ENCODE assay signal across 1 cellular context in the genomic region with DNA sequence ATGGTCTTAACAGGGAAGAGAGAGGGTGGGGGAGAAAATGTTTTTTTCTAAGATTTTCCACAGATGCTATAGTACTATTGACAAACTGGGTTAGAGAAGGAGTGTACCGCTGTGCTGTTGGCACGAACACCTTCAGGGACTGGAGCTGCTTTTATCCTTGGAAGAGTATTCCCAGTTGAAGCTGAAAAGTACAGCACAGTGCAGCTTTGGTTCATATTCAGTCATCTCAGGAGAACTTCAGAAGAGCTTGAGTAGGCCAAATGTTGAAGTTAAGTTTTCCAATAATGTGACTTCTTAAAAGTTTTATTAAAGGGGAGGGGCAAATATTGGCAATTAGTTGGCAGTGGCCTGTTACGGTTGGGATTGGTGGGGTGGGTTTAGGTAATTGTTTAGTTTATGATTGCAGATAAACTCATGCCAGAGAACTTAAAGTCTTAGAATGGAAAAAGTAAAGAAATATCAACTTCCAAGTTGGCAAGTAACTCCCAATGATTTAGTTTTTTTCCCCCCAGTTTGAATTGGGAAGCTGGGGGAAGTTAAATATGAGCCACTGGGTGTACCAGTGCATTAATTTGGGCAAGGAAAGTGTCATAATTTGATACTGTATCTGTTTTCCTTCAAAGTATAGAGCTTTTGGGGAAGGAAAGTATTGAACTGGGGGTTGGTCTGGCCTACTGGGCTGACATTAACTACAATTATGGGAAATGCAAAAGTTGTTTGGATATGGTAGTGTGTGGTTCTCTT.
A peak's percentile ranks its signal among the peaks of the same experiment; 100 is the strongest.
TF ChIP-seq lines count a peak whose summit lies in the region.

No MANE protein-coding gene starts in this region.

TF ChIP-seq in K562, 482 proteins besides CTCF, POLR2A, EP300 and RAD21 (continued from another document and continues in another):
- TF ChIP-seq, protein P1, sequence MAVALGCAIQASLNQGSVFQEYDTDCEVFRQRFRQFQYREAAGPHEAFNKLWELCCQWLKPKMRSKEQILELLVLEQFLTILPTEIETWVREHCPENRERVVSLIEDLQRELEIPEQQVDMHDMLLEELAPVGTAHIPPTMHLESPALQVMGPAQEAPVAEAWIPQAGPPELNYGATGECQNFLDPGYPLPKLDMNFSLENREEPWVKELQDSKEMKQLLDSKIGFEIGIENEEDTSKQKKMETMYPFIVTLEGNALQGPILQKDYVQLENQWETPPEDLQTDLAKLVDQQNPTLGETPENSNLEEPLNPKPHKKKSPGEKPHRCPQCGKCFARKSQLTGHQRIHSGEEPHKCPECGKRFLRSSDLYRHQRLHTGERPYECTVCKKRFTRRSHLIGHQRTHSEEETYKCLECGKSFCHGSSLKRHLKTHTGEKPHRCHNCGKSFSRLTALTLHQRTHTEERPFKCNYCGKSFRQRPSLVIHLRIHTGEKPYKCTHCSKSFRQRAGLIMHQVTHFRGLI (CRISPR knock-in tag; IDR thresholded peaks at IDR 0.05), result no peak
- peak; percentile 52 for TF ChIP-seq SMAD3 (CRISPR knock-in tag; conservative IDR thresholded peaks at IDR 0.05)
- TF ChIP-seq C11orf30 (IDR thresholded peaks at IDR 0.05; ENCODE audit: low read depth), result no peak
- no peak for TF ChIP-seq PTTG1 (tag; IDR thresholded peaks at IDR 0.05; ENCODE audit: low read depth)
- TF ChIP-seq, protein P2, sequence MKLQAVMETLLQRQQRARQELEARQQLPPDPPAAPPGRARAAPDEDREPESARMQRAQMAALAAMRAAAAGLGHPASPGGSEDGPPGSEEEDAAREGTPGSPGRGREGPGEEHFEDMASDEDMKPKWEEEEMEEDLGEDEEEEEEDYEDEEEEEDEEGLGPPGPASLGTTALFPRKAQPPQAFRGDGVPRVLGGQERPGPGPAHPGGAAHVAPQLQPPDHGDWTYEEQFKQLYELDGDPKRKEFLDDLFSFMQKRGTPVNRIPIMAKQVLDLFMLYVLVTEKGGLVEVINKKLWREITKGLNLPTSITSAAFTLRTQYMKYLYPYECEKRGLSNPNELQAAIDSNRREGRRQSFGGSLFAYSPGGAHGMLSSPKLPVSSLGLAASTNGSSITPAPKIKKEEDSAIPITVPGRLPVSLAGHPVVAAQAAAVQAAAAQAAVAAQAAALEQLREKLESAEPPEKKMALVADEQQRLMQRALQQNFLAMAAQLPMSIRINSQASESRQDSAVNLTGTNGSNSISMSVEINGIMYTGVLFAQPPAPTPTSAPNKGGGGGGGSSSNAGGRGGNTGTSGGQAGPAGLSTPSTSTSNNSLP (IDR thresholded peaks at IDR 0.05; ENCODE audit: borderline replicate concordance, low read depth, low read length), result peak; percentile 18; the same call in 1 of the 2 replicates
- TF ChIP-seq TAF1 (IDR thresholded peaks at IDR 0.05; ENCODE audit: control insufficient read depth, extremely low read depth, insufficient read depth, low read length, severe bottlenecking), result peak; percentile 45
- TF ChIP-seq TRIM28 (IDR thresholded peaks at IDR 0.05), result no peak
- TF ChIP-seq, protein P3, sequence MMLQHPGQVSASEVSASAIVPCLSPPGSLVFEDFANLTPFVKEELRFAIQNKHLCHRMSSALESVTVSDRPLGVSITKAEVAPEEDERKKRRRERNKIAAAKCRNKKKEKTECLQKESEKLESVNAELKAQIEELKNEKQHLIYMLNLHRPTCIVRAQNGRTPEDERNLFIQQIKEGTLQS (IDR thresholded peaks at IDR 0.05), result no peak
- TF ChIP-seq, protein P3 (CRISPR knock-in tag; conservative IDR thresholded peaks at IDR 0.05), result no peak
- no peak for TF ChIP-seq SMARCC2 (IDR thresholded peaks at IDR 0.05; ENCODE audit: low read depth)
- no peak for TF ChIP-seq XRCC5 (IDR thresholded peaks at IDR 0.05; ENCODE audit: low read depth, low read length)
- no peak for TF ChIP-seq NFRKB (IDR thresholded peaks at IDR 0.05; ENCODE audit: low read depth)
- TF ChIP-seq MCM3 (IDR thresholded peaks at IDR 0.05), result no peak
- 0 out of 4 replicates have a peak, but pooled peaks of 1 of the 2 experiments have one; percentile 0 for TF ChIP-seq HDAC1 (IDR thresholded peaks at IDR 0.05)
- no peak for TF ChIP-seq ZNF12 (CRISPR knock-in tag; IDR thresholded peaks at IDR 0.05)
- no peak for TF ChIP-seq ZNF408 (CRISPR knock-in tag; IDR thresholded peaks at IDR 0.05; ENCODE audit: low read depth)
- no peak for TF ChIP-seq ZNF197 (CRISPR knock-in tag; IDR thresholded peaks at IDR 0.05; ENCODE audit: low read depth)
- TF ChIP-seq, protein P4, sequence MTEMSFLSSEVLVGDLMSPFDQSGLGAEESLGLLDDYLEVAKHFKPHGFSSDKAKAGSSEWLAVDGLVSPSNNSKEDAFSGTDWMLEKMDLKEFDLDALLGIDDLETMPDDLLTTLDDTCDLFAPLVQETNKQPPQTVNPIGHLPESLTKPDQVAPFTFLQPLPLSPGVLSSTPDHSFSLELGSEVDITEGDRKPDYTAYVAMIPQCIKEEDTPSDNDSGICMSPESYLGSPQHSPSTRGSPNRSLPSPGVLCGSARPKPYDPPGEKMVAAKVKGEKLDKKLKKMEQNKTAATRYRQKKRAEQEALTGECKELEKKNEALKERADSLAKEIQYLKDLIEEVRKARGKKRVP (CRISPR knock-in tag; IDR thresholded peaks at IDR 0.05), result peak; percentile 31; the same call in 1 of the 2 replicates
- TF ChIP-seq SMARCE1 (IDR thresholded peaks at IDR 0.05), result no peak
- no peak for TF ChIP-seq SAFB2 (IDR thresholded peaks at IDR 0.05; ENCODE audit: borderline replicate concordance, low read depth, low read length, severe bottlenecking)
- TF ChIP-seq ZNF134 (CRISPR knock-in tag; conservative IDR thresholded peaks at IDR 0.05), result no peak
- TF ChIP-seq, protein P5, sequence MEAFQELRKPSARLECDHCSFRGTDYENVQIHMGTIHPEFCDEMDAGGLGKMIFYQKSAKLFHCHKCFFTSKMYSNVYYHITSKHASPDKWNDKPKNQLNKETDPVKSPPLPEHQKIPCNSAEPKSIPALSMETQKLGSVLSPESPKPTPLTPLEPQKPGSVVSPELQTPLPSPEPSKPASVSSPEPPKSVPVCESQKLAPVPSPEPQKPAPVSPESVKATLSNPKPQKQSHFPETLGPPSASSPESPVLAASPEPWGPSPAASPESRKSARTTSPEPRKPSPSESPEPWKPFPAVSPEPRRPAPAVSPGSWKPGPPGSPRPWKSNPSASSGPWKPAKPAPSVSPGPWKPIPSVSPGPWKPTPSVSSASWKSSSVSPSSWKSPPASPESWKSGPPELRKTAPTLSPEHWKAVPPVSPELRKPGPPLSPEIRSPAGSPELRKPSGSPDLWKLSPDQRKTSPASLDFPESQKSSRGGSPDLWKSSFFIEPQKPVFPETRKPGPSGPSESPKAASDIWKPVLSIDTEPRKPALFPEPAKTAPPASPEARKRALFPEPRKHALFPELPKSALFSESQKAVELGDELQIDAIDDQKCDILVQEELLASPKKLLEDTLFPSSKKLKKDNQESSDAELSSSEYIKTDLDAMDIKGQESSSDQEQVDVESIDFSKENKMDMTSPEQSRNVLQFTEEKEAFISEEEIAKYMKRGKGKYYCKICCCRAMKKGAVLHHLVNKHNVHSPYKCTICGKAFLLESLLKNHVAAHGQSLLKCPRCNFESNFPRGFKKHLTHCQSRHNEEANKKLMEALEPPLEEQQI (IDR thresholded peaks at IDR 0.05), result no peak
- peak; percentile 82 for TF ChIP-seq PML (IDR thresholded peaks at IDR 0.05; ENCODE audit: low read length)
- TF ChIP-seq, protein P6, sequence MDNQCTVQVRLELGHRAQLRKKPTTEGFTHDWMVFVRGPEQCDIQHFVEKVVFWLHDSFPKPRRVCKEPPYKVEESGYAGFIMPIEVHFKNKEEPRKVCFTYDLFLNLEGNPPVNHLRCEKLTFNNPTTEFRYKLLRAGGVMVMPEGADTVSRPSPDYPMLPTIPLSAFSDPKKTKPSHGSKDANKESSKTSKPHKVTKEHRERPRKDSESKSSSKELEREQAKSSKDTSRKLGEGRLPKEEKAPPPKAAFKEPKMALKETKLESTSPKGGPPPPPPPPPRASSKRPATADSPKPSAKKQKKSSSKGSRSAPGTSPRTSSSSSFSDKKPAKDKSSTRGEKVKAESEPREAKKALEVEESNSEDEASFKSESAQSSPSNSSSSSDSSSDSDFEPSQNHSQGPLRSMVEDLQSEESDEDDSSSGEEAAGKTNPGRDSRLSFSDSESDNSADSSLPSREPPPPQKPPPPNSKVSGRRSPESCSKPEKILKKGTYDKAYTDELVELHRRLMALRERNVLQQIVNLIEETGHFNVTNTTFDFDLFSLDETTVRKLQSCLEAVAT (IDR thresholded peaks at IDR 0.05), result peak; percentile 96 to 99
- TF ChIP-seq, protein P7, sequence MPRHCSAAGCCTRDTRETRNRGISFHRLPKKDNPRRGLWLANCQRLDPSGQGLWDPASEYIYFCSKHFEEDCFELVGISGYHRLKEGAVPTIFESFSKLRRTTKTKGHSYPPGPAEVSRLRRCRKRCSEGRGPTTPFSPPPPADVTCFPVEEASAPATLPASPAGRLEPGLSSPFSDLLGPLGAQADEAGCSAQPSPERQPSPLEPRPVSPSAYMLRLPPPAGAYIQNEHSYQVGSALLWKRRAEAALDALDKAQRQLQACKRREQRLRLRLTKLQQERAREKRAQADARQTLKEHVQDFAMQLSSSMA (CRISPR knock-in tag; IDR thresholded peaks at IDR 0.05), result no peak
- TF ChIP-seq MXI1 (IDR thresholded peaks at IDR 0.05; ENCODE audit: low read depth, low read length), result peak; percentile 39; the same call in 1 of the 2 replicates
- no peak for TF ChIP-seq NCOA2 (IDR thresholded peaks at IDR 0.05; ENCODE audit: partially characterized antibody in 2 of 2)
- TF ChIP-seq, protein P8, sequence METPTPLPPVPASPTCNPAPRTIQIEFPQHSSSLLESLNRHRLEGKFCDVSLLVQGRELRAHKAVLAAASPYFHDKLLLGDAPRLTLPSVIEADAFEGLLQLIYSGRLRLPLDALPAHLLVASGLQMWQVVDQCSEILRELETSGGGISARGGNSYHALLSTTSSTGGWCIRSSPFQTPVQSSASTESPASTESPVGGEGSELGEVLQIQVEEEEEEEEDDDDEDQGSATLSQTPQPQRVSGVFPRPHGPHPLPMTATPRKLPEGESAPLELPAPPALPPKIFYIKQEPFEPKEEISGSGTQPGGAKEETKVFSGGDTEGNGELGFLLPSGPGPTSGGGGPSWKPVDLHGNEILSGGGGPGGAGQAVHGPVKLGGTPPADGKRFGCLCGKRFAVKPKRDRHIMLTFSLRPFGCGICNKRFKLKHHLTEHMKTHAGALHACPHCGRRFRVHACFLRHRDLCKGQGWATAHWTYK (CRISPR knock-in tag; IDR thresholded peaks at IDR 0.05), result no peak; the same call in none of the 2 replicates
- TF ChIP-seq RBM34 (IDR thresholded peaks at IDR 0.05; ENCODE audit: borderline replicate concordance, insufficient read depth, low read length), result no peak
- TF ChIP-seq, protein P9, sequence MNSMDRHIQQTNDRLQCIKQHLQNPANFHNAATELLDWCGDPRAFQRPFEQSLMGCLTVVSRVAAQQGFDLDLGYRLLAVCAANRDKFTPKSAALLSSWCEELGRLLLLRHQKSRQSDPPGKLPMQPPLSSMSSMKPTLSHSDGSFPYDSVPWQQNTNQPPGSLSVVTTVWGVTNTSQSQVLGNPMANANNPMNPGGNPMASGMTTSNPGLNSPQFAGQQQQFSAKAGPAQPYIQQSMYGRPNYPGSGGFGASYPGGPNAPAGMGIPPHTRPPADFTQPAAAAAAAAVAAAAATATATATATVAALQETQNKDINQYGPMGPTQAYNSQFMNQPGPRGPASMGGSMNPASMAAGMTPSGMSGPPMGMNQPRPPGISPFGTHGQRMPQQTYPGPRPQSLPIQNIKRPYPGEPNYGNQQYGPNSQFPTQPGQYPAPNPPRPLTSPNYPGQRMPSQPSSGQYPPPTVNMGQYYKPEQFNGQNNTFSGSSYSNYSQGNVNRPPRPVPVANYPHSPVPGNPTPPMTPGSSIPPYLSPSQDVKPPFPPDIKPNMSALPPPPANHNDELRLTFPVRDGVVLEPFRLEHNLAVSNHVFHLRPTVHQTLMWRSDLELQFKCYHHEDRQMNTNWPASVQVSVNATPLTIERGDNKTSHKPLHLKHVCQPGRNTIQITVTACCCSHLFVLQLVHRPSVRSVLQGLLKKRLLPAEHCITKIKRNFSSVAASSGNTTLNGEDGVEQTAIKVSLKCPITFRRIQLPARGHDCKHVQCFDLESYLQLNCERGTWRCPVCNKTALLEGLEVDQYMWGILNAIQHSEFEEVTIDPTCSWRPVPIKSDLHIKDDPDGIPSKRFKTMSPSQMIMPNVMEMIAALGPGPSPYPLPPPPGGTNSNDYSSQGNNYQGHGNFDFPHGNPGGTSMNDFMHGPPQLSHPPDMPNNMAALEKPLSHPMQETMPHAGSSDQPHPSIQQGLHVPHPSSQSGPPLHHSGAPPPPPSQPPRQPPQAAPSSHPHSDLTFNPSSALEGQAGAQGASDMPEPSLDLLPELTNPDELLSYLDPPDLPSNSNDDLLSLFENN (IDR thresholded peaks at IDR 0.05; ENCODE audit: low read depth in 2 of 2, low read length in 2 of 2), result 0 out of 4 replicates have a peak, but pooled peaks of 1 of the 2 experiments have one; percentile 71
- TF ChIP-seq XRCC4 (IDR thresholded peaks at IDR 0.05; ENCODE audit: extremely low read depth, insufficient read depth, insufficient read length), result no peak
- TF ChIP-seq ZKSCAN8 (CRISPR knock-in tag; IDR thresholded peaks at IDR 0.05), result no peak
- TF ChIP-seq CBX3 (IDR thresholded peaks at IDR 0.05; ENCODE audit: borderline replicate concordance in 1 of 2, low read length in 2 of 2), result no peak
- no peak for TF ChIP-seq KAT2B (IDR thresholded peaks at IDR 0.05; ENCODE audit: low read depth, low read length)
- TF ChIP-seq, protein P10, sequence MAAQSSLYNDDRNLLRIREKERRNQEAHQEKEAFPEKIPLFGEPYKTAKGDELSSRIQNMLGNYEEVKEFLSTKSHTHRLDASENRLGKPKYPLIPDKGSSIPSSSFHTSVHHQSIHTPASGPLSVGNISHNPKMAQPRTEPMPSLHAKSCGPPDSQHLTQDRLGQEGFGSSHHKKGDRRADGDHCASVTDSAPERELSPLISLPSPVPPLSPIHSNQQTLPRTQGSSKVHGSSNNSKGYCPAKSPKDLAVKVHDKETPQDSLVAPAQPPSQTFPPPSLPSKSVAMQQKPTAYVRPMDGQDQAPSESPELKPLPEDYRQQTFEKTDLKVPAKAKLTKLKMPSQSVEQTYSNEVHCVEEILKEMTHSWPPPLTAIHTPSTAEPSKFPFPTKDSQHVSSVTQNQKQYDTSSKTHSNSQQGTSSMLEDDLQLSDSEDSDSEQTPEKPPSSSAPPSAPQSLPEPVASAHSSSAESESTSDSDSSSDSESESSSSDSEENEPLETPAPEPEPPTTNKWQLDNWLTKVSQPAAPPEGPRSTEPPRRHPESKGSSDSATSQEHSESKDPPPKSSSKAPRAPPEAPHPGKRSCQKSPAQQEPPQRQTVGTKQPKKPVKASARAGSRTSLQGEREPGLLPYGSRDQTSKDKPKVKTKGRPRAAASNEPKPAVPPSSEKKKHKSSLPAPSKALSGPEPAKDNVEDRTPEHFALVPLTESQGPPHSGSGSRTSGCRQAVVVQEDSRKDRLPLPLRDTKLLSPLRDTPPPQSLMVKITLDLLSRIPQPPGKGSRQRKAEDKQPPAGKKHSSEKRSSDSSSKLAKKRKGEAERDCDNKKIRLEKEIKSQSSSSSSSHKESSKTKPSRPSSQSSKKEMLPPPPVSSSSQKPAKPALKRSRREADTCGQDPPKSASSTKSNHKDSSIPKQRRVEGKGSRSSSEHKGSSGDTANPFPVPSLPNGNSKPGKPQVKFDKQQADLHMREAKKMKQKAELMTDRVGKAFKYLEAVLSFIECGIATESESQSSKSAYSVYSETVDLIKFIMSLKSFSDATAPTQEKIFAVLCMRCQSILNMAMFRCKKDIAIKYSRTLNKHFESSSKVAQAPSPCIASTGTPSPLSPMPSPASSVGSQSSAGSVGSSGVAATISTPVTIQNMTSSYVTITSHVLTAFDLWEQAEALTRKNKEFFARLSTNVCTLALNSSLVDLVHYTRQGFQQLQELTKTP (IDR thresholded peaks at IDR 0.05; ENCODE audit: low read depth in 1 of 2, partially characterized antibody in 2 of 2), result peak; percentile 75 to 77
- peak; percentile 8 for TF ChIP-seq HOXB6 (CRISPR knock-in tag; IDR thresholded peaks at IDR 0.05; ENCODE audit: borderline replicate concordance)
- peak; percentile 80 for TF ChIP-seq ERF (CRISPR knock-in tag; IDR thresholded peaks at IDR 0.05)
- TF ChIP-seq NCOA6 (IDR thresholded peaks at IDR 0.05), result peak; percentile 6; the same call in 1 of the 2 replicates
- no peak for TF ChIP-seq MAFK (IDR thresholded peaks at IDR 0.05; ENCODE audit: low read length)
